In genomic region chr14:100771121-100771800, GRCh38 we compare ENCODE assay signal across 24 cellular contexts. TPM values are rescaled to one million over a fixed set of nuclear protein-coding genes. Genes with fewer than 3 reads are reported as not detected.
DNase-seq lines count a peak whose midpoint lies in the region; ATAC-seq and TF ChIP-seq lines count a peak whose summit lies in the region.
"Had no signal": no experiment of that assay in that cellular context is flagged by ENCODE, and none has a peak within 500 bp of the region (broad histone marks: within the 10 kb centered on the region; RNA-seq: fewer than 3 reads in every experiment).

No MANE protein-coding gene starts in this region.

- BruUV-seq in Caco-2 (replicated peaks; lab: Mats Ljungman, UMichigan): no TSS peak

- H3K36me3 ChIP-seq in Caco-2 (ENCODE audit: control insufficient read depth, insufficient read depth, low read length): no peaks in the 10 kb centered on the region
- H3K36me3 ChIP-seq: cardiac muscle cell, upper lobe of left lung had no signal

- H3K36me3 Mint-ChIP-seq in Caco-2 (ENCODE audit: insufficient read depth, unreplicated experiment): no peaks in the 10 kb centered on the region
- H3K36me3 Mint-ChIP-seq in osteocyte (ENCODE audit: unreplicated experiment): no peaks in the 10 kb centered on the region

- TF ChIP-seq CTCF in Caco-2 (IDR thresholded peaks at IDR 0.05; ENCODE audit: insufficient read depth in 1 of 2, low read depth in 1 of 2, low read length in 1 of 2, severe bottlenecking in 1 of 2, unreplicated experiment in 1 of 2) (no peak), osteocyte (IDR thresholded peaks at IDR 0.05) (no peak), foreskin keratinocyte (conservative IDR thresholded peaks at IDR 0.05) (no peak)

- no peak overlapping the region for H3K4me3 Mint-ChIP-seq in Caco-2 (ENCODE audit: unreplicated experiment)
- no peak overlapping the region for H3K4me3 Mint-ChIP-seq in osteocyte (ENCODE audit: unreplicated experiment)

- H3K9me3 ChIP-seq in Caco-2: no peaks in the 10 kb centered on the region

- H3K4me1 Mint-ChIP-seq in Caco-2 (ENCODE audit: low read depth, unreplicated experiment): peaks cover 13% of the 10 kb centered on the region
- no peaks in the 10 kb centered on the region for H3K4me1 Mint-ChIP-seq in osteocyte (ENCODE audit: unreplicated experiment)

- H3K27me3 ChIP-seq in Caco-2 (replicated peaks; ENCODE audit: control insufficient read depth, insufficient read depth, low read length) (no peaks in the 10 kb centered on the region), foreskin keratinocyte (peaks cover 24% of the 10 kb centered on the region)
- H3K27me3 ChIP-seq: cardiac muscle cell, upper lobe of left lung had no signal

- H3K27me3 Mint-ChIP-seq in Caco-2 (ENCODE audit: insufficient read depth, unreplicated experiment) (no peaks in the 10 kb centered on the region), osteocyte (ENCODE audit: unreplicated experiment) (peaks cover 28% of the 10 kb centered on the region)

- POLR2A ChIA-PET in Caco-2 (lab: Charles Lee): no interaction called here

- no peak for DNase-seq in Caco-2
- DNase-seq in SK-N-DZ (ENCODE audit: low spot score): peak; percentile 39
- peak; percentile 3 for DNase-seq in inferior parietal cortex (ENCODE audit: extremely low spot score)
- DNase-seq in osteocyte (ENCODE audit: extremely low spot score, unreplicated experiment): peak; percentile 70
- DNase-seq in hepatic stellate cell (ENCODE audit: low spot score): no peak
- no peak for DNase-seq in foreskin keratinocyte
- DNase-seq: activated CD4-positive, alpha-beta T cell treated with anti-CD3 and anti-CD28 coated beads for 1 hour; activated naive CD4-positive, alpha-beta T cell treated with Interleukin-2 at 50 U/mL for 16 hours; activated T-cell treated with anti-CD3 and anti-CD28 coated beads, Interleukin-2, amount 50 U/mL, for 1 hour; C1 segment of cervical spinal cord; foreskin melanocyte; hypothalamus; NCI-H187; NCI-H774; stimulated activated CD4-positive, alpha-beta T cell treated with anti-CD3 and anti-CD28 coated beads, Interleukin-15, amount 100 ng/mL, for 24 hours; upper lobe of left lung had no signal

- CTCF ChIA-PET in Caco-2 (lab: Charles Lee): interaction anchor here (0.7 kb wide), 1 partner anchor 46 kb away, joined by 4 read pairs; no protein-coding TSS in a partner anchor

- no peak overlapping the region for H3K4me3 ChIP-seq in Caco-2 (ENCODE audit: low read depth, low read length)
- H3K4me3 ChIP-seq: cardiac muscle cell, dorsolateral prefrontal cortex, lung, upper lobe of left lung had no signal

- intact Hi-C loops in Caco-2 (cut with micrococcal nuclease; ENCODE audit: unreplicated experiment): no loop called here

- no peaks in the 10 kb centered on the region for H3K4me1 ChIP-seq in Caco-2
- no peaks in the 10 kb centered on the region for H3K4me1 ChIP-seq in foreskin keratinocyte

- H3K9me3 Mint-ChIP-seq in Caco-2 (ENCODE audit: unreplicated experiment) (peaks cover 14% of the 10 kb centered on the region), osteocyte (ENCODE audit: unreplicated experiment) (no peaks in the 10 kb centered on the region)

- H3K27ac Mint-ChIP-seq in Caco-2 (ENCODE audit: unreplicated experiment) (peak overlapping the region; percentile 83), osteocyte (ENCODE audit: unreplicated experiment) (no peak overlapping the region)

- H3K27ac ChIP-seq in foreskin keratinocyte: no peak overlapping the region
- H3K27ac ChIP-seq: cardiac muscle cell, dorsolateral prefrontal cortex, upper lobe of left lung had no signal

- no peak for ATAC-seq in HG02759 (IDR thresholded peaks at IDR 0.05; ENCODE audit: unreplicated experiment)
- ATAC-seq in foreskin keratinocyte: no peak
- ATAC-seq in GM21360 (IDR thresholded peaks at IDR 0.05; ENCODE audit: unreplicated experiment): no peak

RNA-seq across cellular contexts. Expression of gene DLK1, which starts 44.6 kb away (rescaled TPM):
- total RNA-seq in Caco-2 (2022) (not detected in 2 replicates), osteocyte (0.60 and 0.86 TPM in 2 replicates), foreskin keratinocyte (not detected in 2 replicates)
- polyA plus RNA-seq in SK-N-DZ (2014; cell fraction: cytosol; rRNA removed): 7.8 and 9.0 TPM in 2 replicates
- polyA plus RNA-seq in SK-N-DZ (2014; cell fraction: nucleus; rRNA removed): 6.6 and 7.6 TPM in 2 replicates
- polyA plus RNA-seq in foreskin keratinocyte: not detected in 2 replicates
- total RNA-seq: epithelial cell of proximal tubule, H4, omental fat pad had no signal

RNA-seq across cellular contexts. Expression of gene MEG3, which starts 54.7 kb away (rescaled TPM):
- total RNA-seq in Caco-2 (2022) (0.37 TPM in 1 of 2 replicates, not detected in the other), osteocyte (not detected in 2 replicates), foreskin keratinocyte (5.3 and 7.8 TPM in 2 replicates)
- 191 and 312 TPM in 2 replicates for polyA plus RNA-seq in SK-N-DZ (2014; cell fraction: cytosol; rRNA removed)
- 2,588 and 3,028 TPM in 2 replicates for polyA plus RNA-seq in SK-N-DZ (2014; cell fraction: nucleus; rRNA removed)
- polyA plus RNA-seq in foreskin keratinocyte: 7.7 and 10.4 TPM in 2 replicates
- total RNA-seq: cardiac muscle cell, H4 had no signal
- polyA plus RNA-seq: cardiac muscle cell had no signal

Comparison
In these comparisons a context has a peak if more than half of its experiments do, and no peak if none do; other contexts are left out.
1. DNase-seq: peak in SK-N-DZ (single experiment), inferior parietal cortex (single experiment) and osteocyte (single experiment); none in Caco-2 (0 of 2), hepatic stellate cell (single experiment) and foreskin keratinocyte (0 of 2).